Comparison of ENCODE assay signal across 9 cellular contexts in the genomic region with DNA sequence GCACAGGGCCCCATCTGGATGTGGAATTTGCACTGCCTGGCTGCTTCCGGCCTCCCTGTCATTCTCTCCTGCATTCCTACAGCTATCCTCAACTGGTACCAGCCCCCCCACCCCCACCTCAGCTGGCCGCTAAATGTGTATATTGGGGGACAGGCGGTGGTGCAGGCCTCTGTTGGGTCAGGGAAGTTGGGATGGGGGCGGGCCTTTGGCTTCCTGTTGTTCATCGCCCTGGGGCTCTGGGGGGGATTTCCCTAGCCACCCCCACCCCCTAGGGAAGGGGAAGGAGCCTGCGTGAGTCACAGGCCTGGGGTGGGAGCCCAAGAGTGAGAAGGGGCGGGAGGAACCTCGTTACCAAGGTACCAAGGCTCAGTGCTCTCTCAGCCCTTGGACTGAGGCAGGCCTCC. TPM values are rescaled to one million over a fixed set of nuclear protein-coding genes. Genes with fewer than 3 reads are reported as not detected.
DNase-seq lines count a peak whose midpoint lies in the region; ATAC-seq, FAIRE-seq and TF ChIP-seq lines count a peak whose summit lies in the region.
"Had no signal": no experiment of that assay in that cellular context is flagged by ENCODE, and none has a peak within 500 bp of the region (broad histone marks: within the 10 kb centered on the region; RNA-seq: fewer than 3 reads in every experiment).

No MANE protein-coding gene starts in this region.

- no peaks in the 10 kb centered on the region for H3K4me1 ChIP-seq in kidney (ENCODE audit: control insufficient read depth in 1 of 2, insufficient read depth in 1 of 2, low read depth in 1 of 2, low read length in 2 of 2)

- no peaks in the 10 kb centered on the region for H3K9me3 ChIP-seq in kidney (ENCODE audit: control insufficient read depth in 1 of 2, low read length in 2 of 2)
- H3K9me3 ChIP-seq: body of pancreas had no signal

- ATAC-seq in GM21529 (IDR thresholded peaks at IDR 0.05; ENCODE audit: unreplicated experiment) (peak; percentile 40), SK-N-SH treated with all-trans-retinoic acid at 6 μM for 48 hours (peak; percentile 84), GM21367 (IDR thresholded peaks at IDR 0.05; ENCODE audit: unreplicated experiment) (no peak)
- ATAC-seq: body of pancreas had no signal

- no peak for FAIRE-seq in kidney (lab: Jason Lieb, UNC)

- H3K36me3 ChIP-seq in kidney (ENCODE audit: control insufficient read depth in 1 of 2, insufficient read depth in 2 of 2, low read length in 2 of 2), result no peaks in the 10 kb centered on the region

- H3K9ac ChIP-seq in kidney (ENCODE audit: low read length in 2 of 2), result no peak overlapping the region

- TF ChIP-seq CTCF in kidney (IDR thresholded peaks at IDR 0.05; ENCODE audit: borderline replicate concordance, extremely low read depth, insufficient read depth), result no peak

- no peak overlapping the region for H3K4me3 ChIP-seq in kidney (ENCODE audit: low read length in 2 of 2)
- H3K4me3 ChIP-seq: body of pancreas had no signal

- intact Hi-C loops in kidney (cut with DNase I), result no loop called here

- no peak overlapping the region for H3K27ac ChIP-seq in kidney (ENCODE audit: low read depth in 2 of 2, low read length in 2 of 2)

- DNase-seq in activated naive CD4-positive, alpha-beta T cell treated with anti-CD3 and anti-CD28 coated beads, Interleukin-2, amount 50 U/mL, for 16 hours, result peak; percentile 81
- DNase-seq in kidney, result peak; percentile 77
- DNase-seq in stimulated activated CD8-positive, alpha-beta memory T cell treated with anti-CD3 and anti-CD28 coated beads, Interleukin-2, amount 100 ng/mL, for 1 hour (ENCODE audit: low read depth in 2 of 2), result peak; percentile 42 to 67
- no peak for DNase-seq in DMS 273 treated with DMSO at 0.1 percent for 48 hours (lab: John Stamatoyannopoulos, UW)
- DNase-seq in NCI-H128 (lab: John Stamatoyannopoulos, UW; ENCODE audit: unreplicated experiment), result no peak

TF ChIP-seq in SK-N-SH treated with all-trans-retinoic acid at 6 μM for 48 hours, 23 proteins besides CTCF, POLR2A, EP300 and RAD21:
- TF ChIP-seq, protein P1, sequence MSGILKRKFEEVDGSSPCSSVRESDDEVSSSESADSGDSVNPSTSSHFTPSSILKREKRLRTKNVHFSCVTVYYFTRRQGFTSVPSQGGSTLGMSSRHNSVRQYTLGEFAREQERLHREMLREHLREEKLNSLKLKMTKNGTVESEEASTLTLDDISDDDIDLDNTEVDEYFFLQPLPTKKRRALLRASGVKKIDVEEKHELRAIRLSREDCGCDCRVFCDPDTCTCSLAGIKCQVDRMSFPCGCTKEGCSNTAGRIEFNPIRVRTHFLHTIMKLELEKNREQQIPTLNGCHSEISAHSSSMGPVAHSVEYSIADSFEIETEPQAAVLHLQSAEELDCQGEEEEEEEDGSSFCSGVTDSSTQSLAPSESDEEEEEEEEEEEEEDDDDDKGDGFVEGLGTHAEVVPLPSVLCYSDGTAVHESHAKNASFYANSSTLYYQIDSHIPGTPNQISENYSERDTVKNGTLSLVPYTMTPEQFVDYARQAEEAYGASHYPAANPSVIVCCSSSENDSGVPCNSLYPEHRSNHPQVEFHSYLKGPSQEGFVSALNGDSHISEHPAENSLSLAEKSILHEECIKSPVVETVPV (CRISPR knock-in tag; IDR thresholded peaks at IDR 0.05), result no peak
- TF ChIP-seq, protein P2, sequence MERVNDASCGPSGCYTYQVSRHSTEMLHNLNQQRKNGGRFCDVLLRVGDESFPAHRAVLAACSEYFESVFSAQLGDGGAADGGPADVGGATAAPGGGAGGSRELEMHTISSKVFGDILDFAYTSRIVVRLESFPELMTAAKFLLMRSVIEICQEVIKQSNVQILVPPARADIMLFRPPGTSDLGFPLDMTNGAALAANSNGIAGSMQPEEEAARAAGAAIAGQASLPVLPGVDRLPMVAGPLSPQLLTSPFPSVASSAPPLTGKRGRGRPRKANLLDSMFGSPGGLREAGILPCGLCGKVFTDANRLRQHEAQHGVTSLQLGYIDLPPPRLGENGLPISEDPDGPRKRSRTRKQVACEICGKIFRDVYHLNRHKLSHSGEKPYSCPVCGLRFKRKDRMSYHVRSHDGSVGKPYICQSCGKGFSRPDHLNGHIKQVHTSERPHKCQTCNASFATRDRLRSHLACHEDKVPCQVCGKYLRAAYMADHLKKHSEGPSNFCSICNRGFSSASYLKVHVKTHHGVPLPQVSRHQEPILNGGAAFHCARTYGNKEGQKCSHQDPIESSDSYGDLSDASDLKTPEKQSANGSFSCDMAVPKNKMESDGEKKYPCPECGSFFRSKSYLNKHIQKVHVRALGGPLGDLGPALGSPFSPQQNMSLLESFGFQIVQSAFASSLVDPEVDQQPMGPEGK (CRISPR knock-in tag; IDR thresholded peaks at IDR 0.05; ENCODE audit: borderline replicate concordance), result peak; percentile 84; the same call in 1 of the 2 replicates

RNA-seq across cellular contexts. Expression of a gene that starts 10.6 kb away (rescaled TPM):
- 9.8 TPM for total RNA-seq in kidney
- 1.3 TPM for polyA plus RNA-seq in kidney (ENCODE audit: insufficient read depth, low read depth, low replicate concordance)

RNA-seq across cellular contexts. Expression of a gene that starts 45.7 kb away (rescaled TPM):
- total RNA-seq in kidney, result 12.7 TPM
- 7.2 TPM for polyA plus RNA-seq in kidney (ENCODE audit: insufficient read depth, low read depth, low replicate concordance)

RNA-seq across cellular contexts. Expression of a gene that starts 51.7 kb away (rescaled TPM):
- total RNA-seq in kidney, result 16.2 TPM
- polyA plus RNA-seq in kidney (ENCODE audit: insufficient read depth, low read depth, low replicate concordance), result 8.9 TPM

Comparison
In these comparisons a context has a peak if more than half of its experiments do, and no peak if none do; other contexts are left out.
1. DNase-seq: peak in activated naive CD4-positive, alpha-beta T cell treated with anti-CD3 and anti-CD28 coated beads, Interleukin-2, amount 50 U/mL, for 16 hours (single experiment), kidney (single experiment) and stimulated activated CD8-positive, alpha-beta memory T cell treated with anti-CD3 and anti-CD28 coated beads, Interleukin-2, amount 100 ng/mL, for 1 hour (2 of 2); none in DMS 273 treated with DMSO at 0.1 percent for 48 hours (single experiment) and NCI-H128 (single experiment).